ENCODE assay signal across 23 cellular contexts in the genomic region with DNA sequence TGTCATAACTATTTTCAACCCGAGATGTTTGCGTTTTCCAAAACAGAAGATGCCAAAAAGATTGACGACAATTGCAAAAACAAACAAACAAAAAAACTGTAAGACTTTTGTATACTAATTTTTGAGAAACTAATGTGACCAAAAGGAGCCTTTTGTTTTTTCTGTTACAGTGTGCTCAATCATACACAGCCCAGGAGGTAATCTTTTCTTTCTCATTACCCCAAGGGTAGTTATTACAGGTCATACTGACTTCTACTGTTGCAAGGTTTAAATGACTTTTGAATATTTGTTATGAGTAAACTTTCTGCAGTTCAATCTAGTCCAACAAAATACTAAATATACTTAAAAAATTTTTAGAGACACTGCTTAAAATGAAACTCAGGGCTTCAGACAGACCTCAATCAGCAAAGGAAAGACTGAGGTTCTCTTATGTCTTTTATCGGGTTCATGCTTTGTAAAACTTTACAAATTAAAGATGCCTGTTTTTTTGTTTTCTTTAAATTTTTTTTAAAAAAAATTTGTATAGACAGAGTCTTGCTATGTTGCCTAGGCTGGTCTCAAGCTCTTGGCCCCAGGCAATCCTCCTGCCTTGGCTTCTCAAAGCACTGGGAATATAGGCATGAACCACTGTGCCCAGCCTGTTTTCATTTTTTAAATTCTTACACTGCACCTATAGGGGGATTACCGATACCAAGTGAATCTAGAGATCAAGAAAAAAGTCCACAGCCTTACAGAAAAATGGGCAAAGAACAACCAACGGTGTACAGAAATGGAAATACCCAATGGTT. TPM values are rescaled to one million over a fixed set of nuclear protein-coding genes. Genes with fewer than 3 reads are reported as not detected.
DNase-seq lines count a peak whose midpoint lies in the region; ATAC-seq and TF ChIP-seq lines count a peak whose summit lies in the region.
"Had no signal": no experiment of that assay in that cellular context is flagged by ENCODE, and none has a peak within 500 bp of the region (broad histone marks: within the 10 kb centered on the region; RNA-seq: fewer than 3 reads in every experiment).

No MANE protein-coding gene starts in this region.

- in situ Hi-C loops in transverse colon (cut with MboI; ENCODE audit: low pct_ligation_motif_present in 1 of 4, low pct_unique_long_range_greater_than_20kb in 1 of 4, low sequenced_read_pairs in 3 of 4): no loop called here

- H3K27me3 ChIP-seq in ascending aorta (no peaks in the 10 kb centered on the region), transverse colon (no peaks in the 10 kb centered on the region)
- H3K27me3 ChIP-seq in naive thymus-derived CD4-positive, alpha-beta T cell (ENCODE audit: control insufficient read depth in 2 of 2, insufficient read depth in 2 of 2, low read length in 2 of 2): no peaks in the 10 kb centered on the region
- H3K27me3 ChIP-seq: hepatocyte, right lobe of liver, SJSA1, stomach had no signal

- H3K36me3 Mint-ChIP-seq in activated naive CD8-positive, alpha-beta T cell: peaks cover 4% of the 10 kb centered on the region
- peaks cover 6% of the 10 kb centered on the region for H3K36me3 Mint-ChIP-seq in activated naive CD8-positive, alpha-beta T cell treated with anti-CD3 and anti-CD28 coated beads, Interleukin-2, amount 50 U/mL, for 24 hours (ENCODE audit: low read depth)
- peaks cover 0 to 7% (median 4%) of the 10 kb centered on the region in 5 donors for H3K36me3 Mint-ChIP-seq in naive thymus-derived CD4-positive, alpha-beta T cell
- H3K36me3 Mint-ChIP-seq: WTC11 had no signal

- H3K4me1 ChIP-seq in ascending aorta (peaks cover 17 to 92% of the 10 kb centered on the region in 2 donors), transverse colon (peaks cover 7 to 80% (median 33%) of the 10 kb centered on the region in 4 donors)
- peaks cover 4% of the 10 kb centered on the region in 2 donors for H3K4me1 ChIP-seq in naive thymus-derived CD4-positive, alpha-beta T cell (ENCODE audit: control insufficient read depth in 2 of 2, insufficient read depth in 2 of 2, low read length in 2 of 2)

- H3K27me3 Mint-ChIP-seq in activated naive CD8-positive, alpha-beta T cell: no peaks in the 10 kb centered on the region
- H3K27me3 Mint-ChIP-seq in activated naive CD8-positive, alpha-beta T cell treated with anti-CD3 and anti-CD28 coated beads, Interleukin-2, amount 50 U/mL, for 24 hours: no peaks in the 10 kb centered on the region
- no peaks in the 10 kb centered on the region for H3K27me3 Mint-ChIP-seq in naive thymus-derived CD4-positive, alpha-beta T cell

- H3K4me1 Mint-ChIP-seq in activated naive CD8-positive, alpha-beta T cell (ENCODE audit: low read depth): peaks cover 54% of the 10 kb centered on the region
- H3K4me1 Mint-ChIP-seq in activated naive CD8-positive, alpha-beta T cell treated with anti-CD3 and anti-CD28 coated beads, Interleukin-2, amount 50 U/mL, for 24 hours: peaks cover 42% of the 10 kb centered on the region
- H3K4me1 Mint-ChIP-seq in naive thymus-derived CD4-positive, alpha-beta T cell: peaks cover 8 to 76% (median 60%) of the 10 kb centered on the region in 7 donors

- H3K27ac Mint-ChIP-seq in activated naive CD8-positive, alpha-beta T cell: peak overlapping the region; percentile 73
- no peak overlapping the region for H3K27ac Mint-ChIP-seq in activated naive CD8-positive, alpha-beta T cell treated with anti-CD3 and anti-CD28 coated beads, Interleukin-2, amount 50 U/mL, for 24 hours
- H3K27ac Mint-ChIP-seq in naive thymus-derived CD4-positive, alpha-beta T cell: peak overlapping the region in 5 of 9 donors; percentile 17 to 55 (median 23)

- TF ChIP-seq CTCF in ascending aorta (IDR thresholded peaks at IDR 0.05) (no peak), transverse colon (IDR thresholded peaks at IDR 0.05) (no peak)

- WGBS in transverse colon (ENCODE audit: low coverage in 1 of 2), 2 donors: 64 to 78% methylated on average over 6 of the region's 6 CpGs

- no peak for ATAC-seq in activated naive CD8-positive, alpha-beta T cell treated with anti-CD3 and anti-CD28 coated beads, Interleukin-2, amount 50 U/mL, for 24 hours
- ATAC-seq in naive thymus-derived CD4-positive, alpha-beta T cell: no peak
- ATAC-seq: HepG2, WTC11 had no signal

- TF ChIP-seq POLR2A in transverse colon (IDR thresholded peaks at IDR 0.05): no peak

- H3K36me3 ChIP-seq in ascending aorta: peaks cover 0 to 8% of the 10 kb centered on the region in 2 donors
- H3K36me3 ChIP-seq in naive thymus-derived CD4-positive, alpha-beta T cell (ENCODE audit: control insufficient read depth in 2 of 3, insufficient read depth in 3 of 3, low read length in 3 of 3): no peaks in the 10 kb centered on the region
- no peaks in the 10 kb centered on the region for H3K36me3 ChIP-seq in transverse colon
- H3K36me3 ChIP-seq: right lobe of liver had no signal

- intact Hi-C loops in ascending aorta (cut with DNase I) (no loop called here), transverse colon (cut with DNase I; ENCODE audit: low total_unique reads) (loop anchor here (10.0 kb wide), 1 partner anchor 56 kb away; a partner anchor contains a TSS)
- intact Hi-C loops in naive thymus-derived CD4-positive, alpha-beta T cell (cut with micrococcal nuclease): loop anchor here in 1 of 2 donors (5.0 kb wide), 1 partner anchor 67 kb away; no protein-coding TSS in a partner anchor

- no peak for DNase-seq in activated naive CD8-positive, alpha-beta T cell treated with anti-CD3 and anti-CD28 coated beads, Interleukin-2, amount 50 U/mL, for 24 hours
- DNase-seq in ascending aorta (ENCODE audit: low spot score in 2 of 2) (no peak), transverse colon (no peak), GDM1 (lab: John Stamatoyannopoulos, UW) (no peak), Kasumi-1 (lab: John Stamatoyannopoulos, UW) (no peak)
- no peak for DNase-seq in naive thymus-derived CD4-positive, alpha-beta T cell
- no peak for DNase-seq in stimulated activated CD8-positive, alpha-beta memory T cell treated with anti-CD3 and anti-CD28 coated beads, Interleukin-4, amount 100 ng/mL, for 48 hours
- DNase-seq: activated effector memory CD4-positive, alpha-beta T cell treated with anti-CD3 and anti-CD28 coated beads, Interleukin-2, amount 50 U/mL, for 16 hours; C1 segment of cervical spinal cord; effector CD8-positive, alpha-beta T cell; HCEC 1CT; NCI-H1417; NCI-H2171; NCI-H774; right lobe of liver; stomach had no signal

- POLR2A ChIA-PET in naive thymus-derived CD4-positive, alpha-beta T cell (lab: Charles Lee): no interaction called here

- H3K9me3 ChIP-seq in ascending aorta: no peaks in the 10 kb centered on the region
- no peaks in the 10 kb centered on the region for H3K9me3 ChIP-seq in naive thymus-derived CD4-positive, alpha-beta T cell (ENCODE audit: control insufficient read depth in 2 of 3, low read length in 3 of 3)
- no peaks in the 10 kb centered on the region for H3K9me3 ChIP-seq in transverse colon
- H3K9me3 ChIP-seq: right lobe of liver, SJSA1, stomach had no signal

- no peaks in the 10 kb centered on the region for H3K9me3 Mint-ChIP-seq in activated naive CD8-positive, alpha-beta T cell (ENCODE audit: low read depth)
- no peaks in the 10 kb centered on the region for H3K9me3 Mint-ChIP-seq in activated naive CD8-positive, alpha-beta T cell treated with anti-CD3 and anti-CD28 coated beads, Interleukin-2, amount 50 U/mL, for 24 hours
- H3K9me3 Mint-ChIP-seq in naive thymus-derived CD4-positive, alpha-beta T cell: no peaks in the 10 kb centered on the region
- H3K9me3 Mint-ChIP-seq: WTC11 had no signal

- CTCF ChIA-PET in naive thymus-derived CD4-positive, alpha-beta T cell (lab: Charles Lee): interaction anchor here (0.5 kb wide), 1 partner anchor 17 kb away, joined by 3 read pairs; no protein-coding TSS in a partner anchor

- H3K27ac ChIP-seq in ascending aorta: peak overlapping the region; percentile 88 to 94
- H3K27ac ChIP-seq in naive thymus-derived CD4-positive, alpha-beta T cell (ENCODE audit: low read depth, low read length): no peak overlapping the region
- peak overlapping the region in 3 of 4 donors; percentile 34 to 84 (median 35) for H3K27ac ChIP-seq in transverse colon
- H3K27ac ChIP-seq: hepatocyte, SJSA1 had no signal

- H3K4me3 ChIP-seq in ascending aorta: no peak overlapping the region
- no peak overlapping the region for H3K4me3 ChIP-seq in naive thymus-derived CD4-positive, alpha-beta T cell (ENCODE audit: low read length)
- no peak overlapping the region for H3K4me3 ChIP-seq in transverse colon
- H3K4me3 ChIP-seq: hepatocyte, lung, right lobe of liver, SJSA1, stomach had no signal

- H3K4me3 Mint-ChIP-seq in activated naive CD8-positive, alpha-beta T cell: no peak overlapping the region
- no peak overlapping the region for H3K4me3 Mint-ChIP-seq in activated naive CD8-positive, alpha-beta T cell treated with anti-CD3 and anti-CD28 coated beads, Interleukin-2, amount 50 U/mL, for 24 hours
- peak overlapping the region in 2 of 10 donors; percentile 4 to 7 for H3K4me3 Mint-ChIP-seq in naive thymus-derived CD4-positive, alpha-beta T cell
- H3K4me3 Mint-ChIP-seq: WTC11 had no signal

- no peak for TF ChIP-seq EP300 in transverse colon (IDR thresholded peaks at IDR 0.05; ENCODE audit: low read depth)

RNA-seq across cellular contexts. Expression of a gene that starts 47.6 kb away (rescaled TPM):
- total RNA-seq in ascending aorta (189 TPM), transverse colon (100 to 1,000 TPM in 1 of 4 donors, 10 to 100 TPM in 3; 75.6 to 352 (median 95.3) TPM)
- total RNA-seq in naive thymus-derived CD4-positive, alpha-beta T cell: 10 to 100 TPM; 59.6 to 94.8 (median 80.9) TPM
- polyA plus RNA-seq in naive thymus-derived CD4-positive, alpha-beta T cell: 100 to 1,000 TPM; 121 to 151 TPM

RNA-seq across cellular contexts. Expression of a gene that starts 54.6 kb away (rescaled TPM):
- 30.3 TPM for total RNA-seq in ascending aorta
- total RNA-seq in naive thymus-derived CD4-positive, alpha-beta T cell: not detected
- polyA plus RNA-seq in naive thymus-derived CD4-positive, alpha-beta T cell: not detected
- total RNA-seq in transverse colon: 1 to 10 TPM in 2 of 4 donors, under 1 TPM in 2; 0.20 to 4.6 (median 2.6) TPM
- total RNA-seq: T-helper 2 cell treated with Interferon-gamma antibody and Interleukin-4, amounts not matched to agents 100 ng/mL and 5 ng/mL, for 36 hours had no signal
